In genomic region chr22:28710889-28711285, GRCh38 we compare ENCODE assay signal across 13 cellular contexts. TPM values are rescaled to one million over a fixed set of nuclear protein-coding genes. Genes with fewer than 3 reads are reported as not detected.
DNase-seq lines count a peak whose midpoint lies in the region; ATAC-seq and TF ChIP-seq lines count a peak whose summit lies in the region.
"Had no signal": no experiment of that assay in that cellular context is flagged by ENCODE, and none has a peak within 500 bp of the region (broad histone marks: within the 10 kb centered on the region; RNA-seq: fewer than 3 reads in every experiment).

No MANE protein-coding gene starts in this region.

- peak overlapping the region; percentile 58 for H3K27ac ChIP-seq in brain microvascular endothelial cell
- peak overlapping the region; percentile 81 for H3K27ac ChIP-seq in smooth muscle cell (ENCODE audit: low read depth)

- no peak for ATAC-seq in HG02870 (IDR thresholded peaks at IDR 0.05; ENCODE audit: unreplicated experiment)
- ATAC-seq: left lobe of liver had no signal

- peak overlapping the region; percentile 55 for H3K9ac ChIP-seq in smooth muscle cell (ENCODE audit: low read depth)

- H3K9me3 ChIP-seq in smooth muscle cell (replicated peaks; ENCODE audit: low read depth): no peaks in the 10 kb centered on the region

- peaks cover 16% of the 10 kb centered on the region for H3F3A ChIP-seq in smooth muscle cell (ENCODE audit: low read depth)

- H3K4me1 ChIP-seq in smooth muscle cell (ENCODE audit: low read depth): peaks cover 20% of the 10 kb centered on the region

- TF ChIP-seq CTCF in brain microvascular endothelial cell (IDR thresholded peaks at IDR 0.05; ENCODE audit: low read depth, low read length, missing control alignments): no peak
- TF ChIP-seq CTCF in smooth muscle cell (IDR thresholded peaks at IDR 0.05; ENCODE audit: borderline replicate concordance, insufficient read depth, poor library complexity, severe bottlenecking): no peak

- H3K4me2 ChIP-seq in smooth muscle cell: peak overlapping the region; percentile 82

- no peaks in the 10 kb centered on the region for H3K27me3 ChIP-seq in brain microvascular endothelial cell (replicated peaks)
- H3K27me3 ChIP-seq in smooth muscle cell (ENCODE audit: low read depth): no peaks in the 10 kb centered on the region

- H3K4me3 ChIP-seq in brain microvascular endothelial cell (ENCODE audit: low read depth, low read length) (no peak overlapping the region), smooth muscle cell (peak overlapping the region; percentile 17)

- H3K36me3 ChIP-seq in brain microvascular endothelial cell (replicated peaks) (no peaks in the 10 kb centered on the region), smooth muscle cell (ENCODE audit: low read depth) (no peaks in the 10 kb centered on the region)

- no peaks in the 10 kb centered on the region for H4K20me1 ChIP-seq in smooth muscle cell (ENCODE audit: low read depth)

- in situ Hi-C loops in brain microvascular endothelial cell (cut with HindIII; ENCODE audit: low pct_ligation_motif_present, low sequenced_read_pairs): no loop called here

- DNase-seq in LHCN-M2 (ENCODE audit: low read depth) (peak; percentile 36), brain microvascular endothelial cell (peak; percentile 24), iris pigment epithelial cell (ENCODE audit: low read depth) (peak; percentile 43), smooth muscle cell (lab: John Stamatoyannopoulos, UW; ENCODE audit: unreplicated experiment) (no peak), iPS-NIHi7 (ENCODE audit: extremely low spot score) (no peak), GF-D8 (lab: John Stamatoyannopoulos, UW) (no peak), cerebellum (ENCODE audit: low spot score) (no peak)
- DNase-seq: activated CD4-positive, alpha-beta T cell treated with anti-CD3 and anti-CD28 coated beads for 1 hour; erythroblast; NCI-H1694 treated with DMSO at 0.1 percent for 48 hours; NCI-H526 treated with DMSO at 0.1 percent for 48 hours had no signal

- H3K79me2 ChIP-seq in smooth muscle cell (ENCODE audit: low read depth): no peaks in the 10 kb centered on the region

- H2AFZ ChIP-seq in smooth muscle cell (ENCODE audit: low read depth): no peak overlapping the region

RNA-seq across cellular contexts. Expression of gene CHEK2, which starts 30.7 kb away (rescaled TPM):
- total RNA-seq in LHCN-M2 (2014; rRNA removed) (25.8 and 34.5 TPM in 2 replicates), smooth muscle cell (11.5 and 18.7 TPM in 2 replicates), cerebellum (6.1 TPM)
- 7.7 TPM for polyA plus RNA-seq in LHCN-M2 (2012)
- polyA plus RNA-seq in smooth muscle cell: 12.7 and 15.9 TPM in 2 replicates

RNA-seq across cellular contexts. Expression of gene HSCB, which starts 31.0 kb away (rescaled TPM):
- total RNA-seq in LHCN-M2 (2014; rRNA removed) (23.9 and 26.2 TPM in 2 replicates), smooth muscle cell (9.3 and 15.9 TPM in 2 replicates), cerebellum (4.1 TPM)
- polyA plus RNA-seq in LHCN-M2 (2012): 15.0 TPM
- 22.5 and 23.4 TPM in 2 replicates for polyA plus RNA-seq in smooth muscle cell

RNA-seq across cellular contexts. Expression of gene TTC28, which starts 31.2 kb away (rescaled TPM):
- total RNA-seq in LHCN-M2 (2014; rRNA removed) (7.1 and 8.0 TPM in 2 replicates), smooth muscle cell (17.9 and 33.6 TPM in 2 replicates), cerebellum (53.2 TPM)
- 1.8 TPM for polyA plus RNA-seq in LHCN-M2 (2012)
- 6.3 and 9.8 TPM in 2 replicates for polyA plus RNA-seq in smooth muscle cell

Comparison
In these comparisons a context has a peak if more than half of its experiments do, and no peak if none do; other contexts are left out.
1. DNase-seq: peak in LHCN-M2 (single experiment), brain microvascular endothelial cell (single experiment) and iris pigment epithelial cell (single experiment); none in smooth muscle cell (single experiment), iPS-NIHi7 (single experiment), GF-D8 (single experiment) and cerebellum (single experiment).